ENCODE assay signal across 33 cellular contexts in genomic region chr22:33687464-33687863, GRCh38.
"Had no signal": no experiment of that assay in that cellular context is flagged by ENCODE, and none has a peak within 500 bp of the region (broad histone marks: within the 10 kb centered on the region; RNA-seq: fewer than 3 reads in every experiment).

No MANE protein-coding gene starts in this region.

- H3K4me1 Mint-ChIP-seq: activated CD8-positive, alpha-beta memory T cell treated with anti-CD3 and anti-CD28 coated beads, Interleukin-2, amount 10 ng/mL, durations not matched to agents 7 days and 5 days; activated naive CD4-positive, alpha-beta T cell treated with anti-CD3 and anti-CD28 coated beads, Interleukin-2, amount 10 ng/mL, durations not matched to agents 7 days and 5 days; activated naive CD8-positive, alpha-beta T cell treated with anti-CD3 and anti-CD28 coated beads, Interleukin-2, amount 10 ng/mL, durations not matched to agents 7 days and 5 days; central memory CD8-positive, alpha-beta T cell; T-helper 17 cell had no signal

- H3K4me3 ChIP-seq: ascending aorta, breast epithelium, cardiac muscle cell, coronary artery, esophagus squamous epithelium, heart left ventricle had no signal

- H3K27me3 Mint-ChIP-seq: activated B cell treated with CpG ODN at 0.5 μM for 24 hours; activated CD4-positive, alpha-beta memory T cell treated with anti-CD3 and anti-CD28 coated beads for 36 hours; activated CD8-positive, alpha-beta memory T cell treated with anti-CD3 and anti-CD28 coated beads, Interleukin-2, amount 10 ng/mL, durations not matched to agents 7 days and 5 days; activated naive CD4-positive, alpha-beta T cell treated with anti-CD3 and anti-CD28 coated beads, Interleukin-2, amount 10 ng/mL, durations not matched to agents 7 days and 5 days; activated naive CD8-positive, alpha-beta T cell treated with anti-CD3 and anti-CD28 coated beads, Interleukin-2, amount 10 ng/mL, durations not matched to agents 7 days and 5 days; central memory CD8-positive, alpha-beta T cell; dendritic cell treated with granulocyte-macrophage colony-stimulating factor and Interleukin-4, amounts not matched to agents 40 ng/mL and 50 ng/mL, for 4 days; T-helper 17 cell had no signal

- H3K27ac Mint-ChIP-seq: activated B cell treated with CpG ODN at 0.5 μM for 24 hours; activated CD4-positive, alpha-beta memory T cell treated with anti-CD3 and anti-CD28 coated beads for 36 hours; activated CD8-positive, alpha-beta memory T cell treated with anti-CD3 and anti-CD28 coated beads, Interleukin-2, amount 10 ng/mL, durations not matched to agents 7 days and 5 days; activated CD8-positive, alpha-beta T cell treated with anti-CD3 and anti-CD28 coated beads, Interleukin-2, amount 10 ng/mL, durations not matched to agents 7 days and 5 days; activated naive CD4-positive, alpha-beta T cell treated with anti-CD3 and anti-CD28 coated beads, Interleukin-2, amount 10 ng/mL, durations not matched to agents 7 days and 5 days; activated naive CD4-positive, alpha-beta T cell treated with anti-CD3 and anti-CD28 coated beads, Interleukin-2, amount 50 U/mL, for 72 hours; activated naive CD8-positive, alpha-beta T cell treated with anti-CD3 and anti-CD28 coated beads, Interleukin-2, amount 10 ng/mL, durations not matched to agents 7 days and 5 days; activated T-helper 1 cell treated with anti-CD3 and anti-CD28 coated beads, Interleukin-12 subunit alpha, Interleukin-12 subunit beta, Interleukin-2, Interleukin-4 antibody, amounts not matched to agents 30 ng/mL and 10 ng/mL and 1 ng/mL, durations not matched to agents 14 hours and 24 hours and 36 hours; activated T-helper 2 cell treated with anti-CD3 and anti-CD28 coated beads, Interferon-gamma antibody, Interleukin-2, Interleukin-4, amounts not matched to agents 10 μg/mL and 5 μg/mL and 100 μg/mL, durations not matched to agents 14 hours and 24 hours and 36 hours; dendritic cell treated with granulocyte-macrophage colony-stimulating factor and Interleukin-4, amounts not matched to agents 40 ng/mL and 50 ng/mL, for 4 days; T-helper 17 cell; T-helper 2 cell treated with Interferon-gamma antibody and Interleukin-4, amounts not matched to agents 5 μg/mL and 100 μg/mL, for 36 hours had no signal

- H3K27ac ChIP-seq: ascending aorta, breast epithelium, cardiac muscle cell, coronary artery, epithelial cell of prostate, esophagus squamous epithelium, heart left ventricle, WERI-Rb-1 had no signal

- H3K36me3 ChIP-seq: ascending aorta, breast epithelium, cardiac muscle cell, esophagus squamous epithelium, heart left ventricle, WERI-Rb-1 had no signal

- H3K36me3 Mint-ChIP-seq: activated CD4-positive, alpha-beta memory T cell treated with anti-CD3 and anti-CD28 coated beads for 36 hours; activated CD8-positive, alpha-beta memory T cell treated with anti-CD3 and anti-CD28 coated beads, Interleukin-2, amount 10 ng/mL, durations not matched to agents 7 days and 5 days; activated naive CD4-positive, alpha-beta T cell treated with anti-CD3 and anti-CD28 coated beads, Interleukin-2, amount 10 ng/mL, durations not matched to agents 7 days and 5 days; activated naive CD8-positive, alpha-beta T cell treated with anti-CD3 and anti-CD28 coated beads, Interleukin-2, amount 10 ng/mL, durations not matched to agents 7 days and 5 days had no signal

- H3K27me3 ChIP-seq: ascending aorta, breast epithelium, cardiac muscle cell, esophagus squamous epithelium, heart left ventricle had no signal

- H3K4me1 ChIP-seq: ascending aorta, breast epithelium, esophagus squamous epithelium had no signal

- DNase-seq: activated B cell treated with CpG ODN at 0.5 μM for 24 hours; activated CD4-positive, alpha-beta memory T cell treated with anti-CD3 and anti-CD28 coated beads for 36 hours; activated CD4-positive, alpha-beta T cell treated with anti-CD3 and anti-CD28 coated beads for 48 hours; activated CD4-positive, alpha-beta T cell treated with anti-CD3 and anti-CD28 coated beads, Interleukin-2, amount 50 U/mL, for 1 hour; activated CD8-positive, alpha-beta memory T cell treated with anti-CD3 and anti-CD28 coated beads, Interleukin-2, amount 10 ng/mL, durations not matched to agents 7 days and 5 days; activated CD8-positive, alpha-beta memory T cell treated with anti-CD3 and anti-CD28 coated beads, Interleukin-2, amount 50 U/mL, for 4 hours; activated CD8-positive, alpha-beta T cell treated with anti-CD3 and anti-CD28 coated beads, Interleukin-2, amount 10 ng/mL, durations not matched to agents 7 days and 5 days; activated effector memory CD4-positive, alpha-beta T cell treated with anti-CD3 and anti-CD28 coated beads, Interleukin-2, amount 50 U/mL, for 16 hours; activated naive CD4-positive, alpha-beta T cell treated with anti-CD3 and anti-CD28 coated beads, Interleukin-2, amount 10 ng/mL, durations not matched to agents 7 days and 5 days; activated naive CD8-positive, alpha-beta T cell treated with anti-CD3 and anti-CD28 coated beads, Interleukin-2, amount 10 ng/mL, durations not matched to agents 7 days and 5 days; activated T-cell treated with anti-CD3 and anti-CD28 coated beads, Interleukin-2, amount 50 U/mL, for 1 hour; activated T-cell treated with anti-CD3 and anti-CD28 coated beads, Interleukin-2, amount 50 U/mL, for 48 hours; effector CD8-positive, alpha-beta T cell; esophagus squamous epithelium; foreskin melanocyte; heart left ventricle; T-helper 1 cell; T-helper 17 cell; T1000; WERI-Rb-1 had no signal

- ATAC-seq: activated CD4-positive, CD25-positive, alpha-beta regulatory T cell treated with anti-CD3 and anti-CD28 coated beads, Interleukin-2, amount 50 U/mL, for 24 hours; activated CD8-positive, alpha-beta memory T cell treated with anti-CD3 and anti-CD28 coated beads, Interleukin-2, amount 10 ng/mL, durations not matched to agents 7 days and 5 days; activated CD8-positive, alpha-beta T cell treated with anti-CD3 and anti-CD28 coated beads, Interleukin-2, amount 10 ng/mL, durations not matched to agents 7 days and 5 days; activated naive CD4-positive, alpha-beta T cell treated with anti-CD3 and anti-CD28 coated beads, Interleukin-2, amount 50 U/mL, for 72 hours; heart left ventricle; T-helper 17 cell had no signal

- H3K9me3 ChIP-seq: ascending aorta, breast epithelium, esophagus squamous epithelium had no signal

- H3K9me3 Mint-ChIP-seq: activated B cell treated with CpG ODN at 0.5 μM for 24 hours had no signal

- H3K4me3 Mint-ChIP-seq: activated B cell treated with CpG ODN at 0.5 μM for 24 hours; activated CD4-positive, alpha-beta memory T cell treated with anti-CD3 and anti-CD28 coated beads for 36 hours; activated CD8-positive, alpha-beta memory T cell treated with anti-CD3 and anti-CD28 coated beads, Interleukin-2, amount 10 ng/mL, durations not matched to agents 7 days and 5 days; activated CD8-positive, alpha-beta T cell treated with anti-CD3 and anti-CD28 coated beads, Interleukin-2, amount 10 ng/mL, durations not matched to agents 7 days and 5 days; activated naive CD4-positive, alpha-beta T cell treated with anti-CD3 and anti-CD28 coated beads, Interleukin-2, amount 10 ng/mL, durations not matched to agents 7 days and 5 days; activated naive CD8-positive, alpha-beta T cell treated with anti-CD3 and anti-CD28 coated beads, Interleukin-2, amount 10 ng/mL, durations not matched to agents 7 days and 5 days; activated T-helper 1 cell treated with anti-CD3 and anti-CD28 coated beads, Interleukin-12 subunit alpha, Interleukin-12 subunit beta, Interleukin-2, Interleukin-4 antibody, amounts not matched to agents 30 ng/mL and 10 ng/mL and 1 ng/mL, durations not matched to agents 14 hours and 24 hours and 36 hours; brain; central memory CD8-positive, alpha-beta T cell; dendritic cell treated with granulocyte-macrophage colony-stimulating factor and Interleukin-4, amounts not matched to agents 40 ng/mL and 50 ng/mL, for 4 days; T-helper 17 cell; T-helper 2 cell treated with Interferon-gamma antibody and Interleukin-4, amounts not matched to agents 5 μg/mL and 100 μg/mL, for 36 hours had no signal
